12 cellular contexts compared by ENCODE assay signal in the genomic region with DNA sequence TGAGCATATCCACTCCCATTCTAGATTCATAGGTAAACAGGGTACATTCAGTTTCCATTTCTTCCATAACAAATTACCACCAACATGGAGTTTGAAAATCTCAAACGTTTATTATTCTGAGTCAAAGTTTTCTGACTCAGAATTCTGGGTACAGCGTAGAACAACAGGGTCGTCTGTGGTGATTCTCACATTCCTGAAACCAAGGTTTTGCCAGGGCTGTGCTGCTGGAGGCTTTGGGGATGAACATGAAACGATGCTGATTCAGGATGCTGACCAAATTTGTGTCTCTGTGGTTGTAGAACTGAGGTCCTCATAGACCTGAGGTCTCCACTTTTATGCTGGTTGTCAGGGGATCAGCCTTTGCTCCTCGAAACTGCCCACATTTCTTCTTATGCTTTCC.
"Had no signal": no experiment of that assay in that cellular context is flagged by ENCODE, and none has a peak within 500 bp of the region (broad histone marks: within the 10 kb centered on the region; RNA-seq: fewer than 3 reads in every experiment).

No MANE protein-coding gene starts in this region.

- H3K27me3 ChIP-seq: esophagus muscularis mucosa, left lung, stomach had no signal

- H3K4me3 ChIP-seq: esophagus muscularis mucosa, left lung, stomach, thoracic aorta had no signal

- H3K9me3 ChIP-seq: esophagus muscularis mucosa, left lung, stomach, thoracic aorta had no signal

- H3K36me3 ChIP-seq: esophagus muscularis mucosa, left lung, stomach, thoracic aorta, WERI-Rb-1 had no signal

- H3K27ac ChIP-seq: esophagus muscularis mucosa, left lung, stomach, thoracic aorta, WERI-Rb-1 had no signal

- DNase-seq: activated CD4-positive, alpha-beta T cell treated with anti-CD3 and anti-CD28 coated beads for 4 hours; activated effector memory CD4-positive, alpha-beta T cell treated with Interleukin-2 at 50 U/mL for 16 hours; amniotic stem cell; foreskin fibroblast; left lung; nephron progenitor cell; stimulated activated CD4-positive, alpha-beta T cell treated with anti-CD3 and anti-CD28 coated beads, Interleukin-2, amount 100 ng/mL, for 48 hours; stomach; WERI-Rb-1 had no signal

- ATAC-seq: left lung, sciatic nerve had no signal
